ENCODE assay signal across 8 cellular contexts in genomic region chr12:50734409-50735263, GRCh38. TPM values are rescaled to one million over a fixed set of nuclear protein-coding genes. Genes with fewer than 3 reads are reported as not detected.
DNase-seq lines count a peak whose midpoint lies in the region; ATAC-seq and TF ChIP-seq lines count a peak whose summit lies in the region.

No MANE protein-coding gene starts in this region.

- in situ Hi-C loops in ACHN (cut with HindIII; ENCODE audit: low pct_ligation_motif_present, low pct_unique_long_range_greater_than_20kb, low sequenced_read_pairs) (no loop called here), G401 (cut with HindIII; ENCODE audit: low sequenced_read_pairs) (no loop called here)

- H3K4me1 ChIP-seq in lower lobe of right lung: no peaks in the 10 kb centered on the region

- H3K27me3 ChIP-seq in lower lobe of right lung (ENCODE audit: low read depth): no peaks in the 10 kb centered on the region

- peak in 1 of 2 donors; percentile 42 for ATAC-seq in lower lobe of right lung
- no peak for ATAC-seq in HG03457 (IDR thresholded peaks at IDR 0.05; ENCODE audit: unreplicated experiment)
- ATAC-seq in HG02852 (IDR thresholded peaks at IDR 0.05; ENCODE audit: unreplicated experiment): no peak
- no peak for ATAC-seq in GM21447 (IDR thresholded peaks at IDR 0.05; ENCODE audit: unreplicated experiment)

- no peak overlapping the region for H3K4me3 ChIP-seq in lower lobe of right lung

- peaks cover 100% of the 10 kb centered on the region for H3K36me3 ChIP-seq in lower lobe of right lung

- DNase-seq in ACHN: peak; percentile 49
- peak; percentile 88 for DNase-seq in G401 (ENCODE audit: low spot score)
- DNase-seq in NCI-H69 (lab: John Stamatoyannopoulos, UW): peak; percentile 58
- DNase-seq in cerebellar cortex (ENCODE audit: low spot score): peak; percentile 86
- DNase-seq in lower lobe of right lung: no peak

- peak; percentile 49 for TF ChIP-seq CTCF in lower lobe of right lung (IDR thresholded peaks at IDR 0.05)

- H3K27ac ChIP-seq in lower lobe of right lung: no peak overlapping the region

- intact Hi-C loops in lower lobe of right lung (cut with DNase I): no loop called here

- no peaks in the 10 kb centered on the region for H3K9me3 ChIP-seq in lower lobe of right lung

RNA-seq across cellular contexts. Expression of gene ATF1, which starts 29.3 kb away (rescaled TPM):
- total RNA-seq in G401 (2014; rRNA removed; shearing (Covaris generic)): 31.8 and 48.3 TPM in 2 replicates
- total RNA-seq in lower lobe of right lung: 47.0 TPM
